8 cellular contexts compared by ENCODE assay signal in the genomic region with DNA sequence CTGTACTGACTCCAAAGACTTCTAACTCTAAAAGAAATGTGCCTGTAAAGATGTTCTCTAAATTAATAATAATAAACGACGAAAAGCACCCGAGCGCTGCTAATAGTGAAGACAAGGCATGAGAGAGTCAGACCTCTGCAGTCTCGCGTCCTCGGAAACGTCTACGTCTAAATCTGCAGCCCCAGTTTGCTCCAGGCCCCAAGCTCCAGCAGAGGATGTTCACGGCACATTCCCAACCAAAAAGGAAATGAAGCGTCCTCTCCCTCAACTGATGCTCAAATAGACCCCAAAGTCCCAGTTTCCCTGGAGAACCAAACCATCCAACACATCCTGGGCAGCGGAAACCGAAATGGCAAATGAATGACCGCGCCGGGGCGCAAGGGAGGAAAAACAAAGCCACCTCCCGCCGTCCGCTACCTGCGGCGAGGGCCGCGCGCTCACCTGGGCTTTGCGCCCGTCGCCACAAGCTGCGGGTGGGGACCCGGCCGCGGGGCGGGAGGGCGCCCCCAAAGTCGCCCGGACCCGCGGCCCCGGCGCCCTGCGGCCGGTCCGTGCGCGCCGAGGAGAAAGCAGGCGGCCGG. TPM values are rescaled to one million over a fixed set of nuclear protein-coding genes. Genes with fewer than 3 reads are reported as not detected.
DNase-seq lines count a peak whose midpoint lies in the region; ATAC-seq lines count a peak whose summit lies in the region.

No MANE protein-coding gene starts in this region.

- H3K36me3 Mint-ChIP-seq in activated T-cell treated with anti-CD3 and anti-CD28 coated beads, Interleukin-2, amount 50 U/mL, for 4 hours (ENCODE audit: insufficient read depth) = no peaks in the 10 kb centered on the region

- peak overlapping the region; percentile 64 to 77 (median 68) for H3K4me3 ChIP-seq in subcutaneous abdominal adipose tissue (ENCODE audit: low read depth in 1 of 5, low read length in 5 of 5)

- H3K4me3 Mint-ChIP-seq in activated T-cell treated with anti-CD3 and anti-CD28 coated beads, Interleukin-2, amount 50 U/mL, for 4 hours = peak overlapping the region; percentile 74

- H3K9me3 Mint-ChIP-seq in activated T-cell treated with anti-CD3 and anti-CD28 coated beads, Interleukin-2, amount 50 U/mL, for 4 hours = no peaks in the 10 kb centered on the region

- peaks cover 70% of the 10 kb centered on the region for H3K27me3 Mint-ChIP-seq in activated T-cell treated with anti-CD3 and anti-CD28 coated beads, Interleukin-2, amount 50 U/mL, for 4 hours (ENCODE audit: low read depth)

- no peak overlapping the region for H3K9ac ChIP-seq in subcutaneous abdominal adipose tissue (ENCODE audit: low read length in 5 of 5)

- peaks cover 11% of the 10 kb centered on the region for H3K4me1 Mint-ChIP-seq in activated T-cell treated with anti-CD3 and anti-CD28 coated beads, Interleukin-2, amount 50 U/mL, for 4 hours (ENCODE audit: low read depth)

- no peaks in the 10 kb centered on the region for H3K36me3 ChIP-seq in subcutaneous abdominal adipose tissue (ENCODE audit: control insufficient read depth in 5 of 5, insufficient read depth in 5 of 5, low read length in 5 of 5)

- H3K27ac ChIP-seq in caudate nucleus (ENCODE audit: low read depth, low read length) (peak overlapping the region; percentile 92), layer of hippocampus (ENCODE audit: low read depth, low read length) (peak overlapping the region; percentile 92), subcutaneous abdominal adipose tissue (ENCODE audit: low read depth, low read length) (no peak overlapping the region)

- ATAC-seq in activated T-cell treated with anti-CD3 and anti-CD28 coated beads, Interleukin-2, amount 50 U/mL, for 4 hours = no peak
- ATAC-seq in HG03045 (IDR thresholded peaks at IDR 0.05; ENCODE audit: unreplicated experiment) = peak; percentile 13

- H3K27me3 ChIP-seq in layer of hippocampus (ENCODE audit: control insufficient read depth, insufficient read depth, low read length) = no peaks in the 10 kb centered on the region
- H3K27me3 ChIP-seq in subcutaneous abdominal adipose tissue (ENCODE audit: control insufficient read depth in 5 of 5, insufficient read depth in 4 of 5, low read length in 5 of 5) = peaks cover 9 to 28% (median 17%) of the 10 kb centered on the region in 5 donors

- peaks cover 0 to 15% (median 12%) of the 10 kb centered on the region in 5 donors for H3K4me1 ChIP-seq in subcutaneous abdominal adipose tissue (ENCODE audit: control insufficient read depth in 5 of 5, insufficient read depth in 5 of 5, low read length in 5 of 5)

- H3K9me3 ChIP-seq in subcutaneous abdominal adipose tissue (ENCODE audit: control insufficient read depth in 5 of 5, low read length in 5 of 5) = no peaks in the 10 kb centered on the region

- no peak for DNase-seq in activated T-cell treated with anti-CD3 and anti-CD28 coated beads, Interleukin-2, amount 50 U/mL, for 4 hours
- DNase-seq in activated T-cell treated with anti-CD3 and anti-CD28 coated beads, Interleukin-2, amount 50 U/mL, for 1 hour = no peak
- DNase-seq in NCI-H748 (lab: John Stamatoyannopoulos, UW; ENCODE audit: unreplicated experiment) = peak; percentile 90
- peak in 48 of 61 donors; percentile 8 to 80 (median 49) for DNase-seq in caudate nucleus (lab: John Stamatoyannopoulos, UW)
- DNase-seq in stimulated activated CD4-positive, alpha-beta T cell treated with anti-CD3 and anti-CD28 coated beads, Interleukin-2, amount 100 ng/mL, for 48 hours = no peak

RNA-seq across cellular contexts. Expression of a gene that starts 0.9 kb away (rescaled TPM):
- 1 to 10 TPM; 1.0 to 2.2 (median 2.0) TPM for total RNA-seq in activated T-cell treated with anti-CD3 and anti-CD28 coated beads, Interleukin-2, amount 50 U/mL, for 4 hours

RNA-seq across cellular contexts. Expression of a gene that starts 47.1 kb away (rescaled TPM):
- total RNA-seq in activated T-cell treated with anti-CD3 and anti-CD28 coated beads, Interleukin-2, amount 50 U/mL, for 4 hours = 1 to 10 TPM; 4.2 to 4.8 (median 4.5) TPM

Comparison
In these comparisons a context has a peak if more than half of its experiments do, and no peak if none do; other contexts are left out.
1. DNase-seq: peak in NCI-H748 (single experiment) and caudate nucleus (48 of 61); none in activated T-cell treated with anti-CD3 and anti-CD28 coated beads, Interleukin-2, amount 50 U/mL, for 4 hours (single experiment), activated T-cell treated with anti-CD3 and anti-CD28 coated beads, Interleukin-2, amount 50 U/mL, for 1 hour (single experiment) and stimulated activated CD4-positive, alpha-beta T cell treated with anti-CD3 and anti-CD28 coated beads, Interleukin-2, amount 100 ng/mL, for 48 hours (0 of 2).